Comparison of ENCODE assay signal across 8 cellular contexts in genomic region chr10:103745264-103746247, GRCh38.
DNase-seq lines count a peak whose midpoint lies in the region; ATAC-seq, FAIRE-seq and TF ChIP-seq lines count a peak whose summit lies in the region.

No MANE protein-coding gene starts in this region.

- no peak overlapping the region for H2BK120ac ChIP-seq in H1 (replicated peaks; ENCODE audit: low read depth, low read length)

- H2AFZ ChIP-seq in H1 (ENCODE audit: low read length) = no peak overlapping the region

- H2BK5ac ChIP-seq in H1 (ENCODE audit: low read depth, low read length) = no peak overlapping the region

- no peaks in the 10 kb centered on the region for H3K79me2 ChIP-seq in H1 (ENCODE audit: control insufficient read depth in 1 of 2, insufficient read depth in 2 of 2, low read length in 2 of 2)

- H3K9me3 ChIP-seq in H1 (ENCODE audit: insufficient read depth in 2 of 2, low read depth in 1 of 2, low read length in 1 of 2) = no peaks in the 10 kb centered on the region
- no peaks in the 10 kb centered on the region for H3K9me3 ChIP-seq in stomach

- TF ChIP-seq RAD21 in H1 (IDR thresholded peaks at IDR 0.05 in 1 of 2, conservative IDR thresholded peaks at IDR 0.05 in 1 of 2; ENCODE audit: low read depth in 2 of 2, low read length in 2 of 2) = peak in 1 of 2 experiments; percentile 28; a peak in 3 of 4 replicates

- in situ Hi-C loops in G401 (cut with HindIII; ENCODE audit: low sequenced_read_pairs) = no loop called here

- no peak overlapping the region for H3K23ac ChIP-seq in H1 (ENCODE audit: insufficient read length)

- no peak overlapping the region for H3K14ac ChIP-seq in H1 (ENCODE audit: insufficient read length)

- H3K18ac ChIP-seq in H1 (ENCODE audit: extremely low read depth, low read length) = no peak overlapping the region

- no peak overlapping the region for H4K8ac ChIP-seq in H1 (ENCODE audit: extremely low read depth, insufficient read depth, low read length)

- H3K36me3 ChIP-seq in H1 (ENCODE audit: control insufficient read depth in 2 of 4, insufficient read depth in 4 of 4, low read length in 3 of 4) (no peaks in the 10 kb centered on the region), stomach (no peaks in the 10 kb centered on the region)

- no peak overlapping the region for H4K91ac ChIP-seq in H1 (replicated peaks; ENCODE audit: insufficient read length, low read length)

- no peak overlapping the region for H3K9ac ChIP-seq in H1 (replicated peaks in 1 of 4; ENCODE audit: extremely low read depth in 1 of 4, low read depth in 3 of 4, low read length in 3 of 4)

- H3K4me3 ChIP-seq in H1 (ENCODE audit: extremely low read depth in 1 of 4, insufficient read depth in 2 of 4, low read depth in 3 of 4, low read length in 4 of 4) (no peak overlapping the region), stomach (no peak overlapping the region)

- POLR2A ChIA-PET in H1 (lab: Charles Lee; ENCODE audit: partially characterized antibody) = interaction anchor here (1.4 kb wide), 1 partner anchor 22 kb away, joined by 3 read pairs; no protein-coding TSS in a partner anchor

- H3K23me2 ChIP-seq in H1 (ENCODE audit: low read depth, low read length) = no peaks in the 10 kb centered on the region

- TF ChIP-seq POLR2A in H1 (IDR thresholded peaks at IDR 0.05; ENCODE audit: control extremely low read depth in 1 of 2, low read depth in 2 of 2, low read length in 2 of 2) (no peak), stomach (IDR thresholded peaks at IDR 0.05) (no peak)

- FAIRE-seq in H1 (lab: Jason Lieb, UNC) = no peak

- TF ChIP-seq CTCF in H1 (IDR thresholded peaks at IDR 0.05; ENCODE audit: control extremely low read depth in 1 of 3, insufficient read depth in 1 of 3, low read depth in 1 of 3, low read length in 3 of 3) (peak; percentile 15 to 29 (median 16); a peak in 3 of 4 replicates), stomach (IDR thresholded peaks at IDR 0.05) (no peak)

- H2BK20ac ChIP-seq in H1 (ENCODE audit: low read length) = no peak overlapping the region; the same call in 1 of the 2 replicates

- H3K4me2 ChIP-seq in H1 (ENCODE audit: insufficient read depth in 1 of 2, low read depth in 2 of 2, low read length in 2 of 2) = no peak overlapping the region

- TF ChIP-seq EP300 in H1 (IDR thresholded peaks at IDR 0.05; ENCODE audit: borderline replicate concordance in 1 of 2, low read depth in 2 of 2, low read length in 2 of 2) = no peak
- no peak for TF ChIP-seq EP300 in stomach (IDR thresholded peaks at IDR 0.05)

- no peak overlapping the region for H2BK12ac ChIP-seq in H1 (ENCODE audit: low read depth, low read length)

- H2AK5ac ChIP-seq in H1 (ENCODE audit: low read depth, low read length) = no peak overlapping the region

- H3K4me1 ChIP-seq in H1 (replicated peaks in 1 of 4; ENCODE audit: control insufficient read depth in 3 of 4, insufficient read depth in 4 of 4, low read length in 3 of 4) (no peaks in the 10 kb centered on the region; a peak in 2 of 7 replicates), stomach (peaks cover 0 to 33% (median 4%) of the 10 kb centered on the region in 4 donors)

- WGBS in H1 (ENCODE audit: extremely low coverage in 1 of 2, insufficient coverage in 1 of 2, insufficient read length in 1 of 2, insufficient replicate concordance in 2 of 2, low coverage in 1 of 2, low lambda C conversion rate in 2 of 2, missing lambda C conversion rate in 1 of 2), 2 experiments = 84% methylated on average over 17 of the region's 17 CpGs; no CpG with 5 or more reads in 1 of the 2 experiments
- WGBS in stomach, 5 donors = 69 to 89% (median 81%) methylated on average over 15 to 17 of the region's 17 CpGs

- ATAC-seq in HG03442 (IDR thresholded peaks at IDR 0.05; ENCODE audit: unreplicated experiment) = peak; percentile 65

- no peaks in the 10 kb centered on the region; a peak in 1 of 7 replicates for H3K27me3 ChIP-seq in H1 (replicated peaks in 1 of 4; ENCODE audit: control insufficient read depth in 3 of 4, extremely low read depth in 1 of 4, insufficient read depth in 3 of 4, low read length in 3 of 4)
- no peaks in the 10 kb centered on the region for H3K27me3 ChIP-seq in stomach

- intact Hi-C loops in stomach (cut with DNase I; ENCODE audit: low total_unique reads) = no loop called here

- H3K27ac ChIP-seq in H1 (ENCODE audit: low read depth, low read length) = no peak overlapping the region; the same call in 1 of the 2 replicates
- H3K27ac ChIP-seq in stomach = peak overlapping the region in 2 of 5 donors; percentile 15 to 20

- H2BK15ac ChIP-seq in H1 (ENCODE audit: low read length) = peak overlapping the region; percentile 92; the same call in 1 of the 2 replicates

- CTCF ChIA-PET in H1 (lab: Charles Lee; ENCODE audit: partially characterized antibody) = interaction anchor here (0.6 to 23.1 kb wide), 11 partner anchors 6 to 140 kb away, joined by 3 to 304 read pairs (median 5); no protein-coding TSS in a partner anchor

- peak; percentile 18 to 47 (median 38) for DNase-seq in activated CD4-positive, CD25-positive, alpha-beta regulatory T cell (lab: John Stamatoyannopoulos, UW)
- no peak for DNase-seq in H1 (ENCODE audit: low read depth in 1 of 2, low spot score in 2 of 2)
- DNase-seq in stimulated activated CD8-positive, alpha-beta memory T cell treated with anti-CD3 and anti-CD28 coated beads, Interleukin-15, amount 100 ng/mL, for 4 hours (ENCODE audit: low read depth in 2 of 2) = peak; percentile 23 to 35
- DNase-seq in G401 (ENCODE audit: low spot score) = no peak
- no peak for DNase-seq in SKM-1 treated with dmso at 0.1 percent for 144 hours (lab: John Stamatoyannopoulos, UW; ENCODE audit: unreplicated experiment)
- no peak for DNase-seq in C1 segment of cervical spinal cord (lab: John Stamatoyannopoulos, UW)
- no peak for DNase-seq in stomach

- H3K79me1 ChIP-seq in H1 (ENCODE audit: low read depth, low read length) = no peaks in the 10 kb centered on the region

- H3K56ac ChIP-seq in H1 (replicated peaks; ENCODE audit: insufficient read length, low read depth, low read length) = no peak overlapping the region

- no peak overlapping the region for H4K5ac ChIP-seq in H1 (ENCODE audit: insufficient read length, low read depth, low read length)

- H3K4ac ChIP-seq in H1 (replicated peaks; ENCODE audit: insufficient read length, low read depth, low read length) = no peak overlapping the region

- H4K20me1 ChIP-seq in H1 (replicated peaks in 1 of 2; ENCODE audit: control insufficient read depth in 1 of 2, insufficient read depth in 2 of 2, low read length in 2 of 2) = no peaks in the 10 kb centered on the region

TF ChIP-seq in H1, 55 proteins besides CTCF, POLR2A, EP300 and RAD21:
- TF ChIP-seq SUZ12 (IDR thresholded peaks at IDR 0.05; ENCODE audit: low read length) (no peak), JUND (IDR thresholded peaks at IDR 0.05; ENCODE audit: low read length) (0 out of 2 replicates have a peak, but pooled peaks have one; percentile 4), ZNF274 (IDR thresholded peaks at IDR 0.05; ENCODE audit: borderline replicate concordance, extremely low read depth, low read length) (no peak)

Comparison
In these comparisons a context has a peak if more than half of its experiments do, and no peak if none do; other contexts are left out.
1. DNase-seq: peak in activated CD4-positive, CD25-positive, alpha-beta regulatory T cell (4 of 4) and stimulated activated CD8-positive, alpha-beta memory T cell treated with anti-CD3 and anti-CD28 coated beads, Interleukin-15, amount 100 ng/mL, for 4 hours (2 of 2); none in H1 (0 of 2), G401 (single experiment), SKM-1 treated with dmso at 0.1 percent for 144 hours (single experiment), C1 segment of cervical spinal cord (0 of 14) and stomach (single experiment).
2. CTCF ChIP-seq: peak in H1 (3 of 3); none in stomach (0 of 7).